1 cellular context compared by ENCODE assay signal in the genomic region with DNA sequence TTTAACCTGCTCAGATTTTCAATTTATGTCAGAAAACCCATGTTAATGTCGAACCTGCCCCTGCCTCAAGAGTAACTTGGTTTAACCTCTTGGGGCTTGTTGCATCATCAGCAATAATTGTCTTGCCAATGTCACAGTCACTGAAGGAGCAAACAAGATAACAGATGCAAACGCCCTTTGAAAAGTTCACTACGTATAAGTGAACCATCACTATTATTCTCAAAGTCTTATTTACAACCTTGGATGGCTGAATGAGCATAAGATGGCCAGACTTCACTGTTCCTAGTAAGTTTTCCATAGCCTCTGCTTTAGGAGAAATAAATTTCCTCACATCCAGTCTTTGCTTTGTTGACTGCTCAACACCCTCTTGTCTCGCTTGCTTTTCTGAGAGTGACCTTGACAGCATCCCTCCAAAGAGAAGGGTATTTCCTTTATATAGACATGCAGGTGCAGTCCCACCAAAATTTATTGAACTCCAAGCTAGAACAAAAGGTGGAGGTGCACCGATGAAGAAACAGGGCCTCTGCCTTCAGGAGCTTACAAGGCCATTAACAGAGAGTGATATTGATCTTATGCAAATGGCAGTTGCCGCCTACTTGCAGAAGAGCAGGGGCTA.
TF ChIP-seq lines count a peak whose summit lies in the region.

No MANE protein-coding gene starts in this region.

TF ChIP-seq in K562, 482 proteins besides CTCF, POLR2A, EP300 and RAD21 (continued from another document and continues in another):
- TF ChIP-seq YY1 (IDR thresholded peaks at IDR 0.05; ENCODE audit: borderline replicate concordance in 1 of 3, control insufficient read depth in 1 of 3, extremely low read depth in 1 of 3, insufficient read depth in 3 of 3, insufficient read length in 1 of 3, insufficient replicate concordance in 2 of 3, low read depth in 1 of 3, low read length in 2 of 3), result peak in 1 of 3 experiments; percentile 61
- 0 out of 2 replicates have a peak, but pooled peaks have one; percentile 11 for TF ChIP-seq SREBF1 (IDR thresholded peaks at IDR 0.05; ENCODE audit: borderline replicate concordance, low read depth, low read length)
- TF ChIP-seq ZNF644 (tag; IDR thresholded peaks at IDR 0.05; ENCODE audit: low read depth), result 0 out of 2 replicates have a peak, but pooled peaks have one; percentile 28
- TF ChIP-seq PREB (CRISPR knock-in tag; IDR thresholded peaks at IDR 0.05), result no peak
- TF ChIP-seq BRCA1 (IDR thresholded peaks at IDR 0.05), result no peak
- no peak for TF ChIP-seq BRCA1 (CRISPR knock-in tag; IDR thresholded peaks at IDR 0.05)
- no peak for TF ChIP-seq ZNF280B (CRISPR knock-in tag; IDR thresholded peaks at IDR 0.05)
- TF ChIP-seq, protein P1, sequence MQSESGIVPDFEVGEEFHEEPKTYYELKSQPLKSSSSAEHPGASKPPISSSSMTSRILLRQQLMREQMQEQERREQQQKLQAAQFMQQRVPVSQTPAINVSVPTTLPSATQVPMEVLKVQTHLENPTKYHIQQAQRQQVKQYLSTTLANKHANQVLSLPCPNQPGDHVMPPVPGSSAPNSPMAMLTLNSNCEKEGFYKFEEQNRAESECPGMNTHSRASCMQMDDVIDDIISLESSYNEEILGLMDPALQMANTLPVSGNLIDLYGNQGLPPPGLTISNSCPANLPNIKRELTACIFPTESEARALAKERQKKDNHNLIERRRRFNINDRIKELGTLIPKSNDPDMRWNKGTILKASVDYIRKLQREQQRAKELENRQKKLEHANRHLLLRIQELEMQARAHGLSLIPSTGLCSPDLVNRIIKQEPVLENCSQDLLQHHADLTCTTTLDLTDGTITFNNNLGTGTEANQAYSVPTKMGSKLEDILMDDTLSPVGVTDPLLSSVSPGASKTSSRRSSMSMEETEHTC (IDR thresholded peaks at IDR 0.05), result no peak
- no peak for TF ChIP-seq PTBP1 (IDR thresholded peaks at IDR 0.05; ENCODE audit: low read depth, low read length)
- no peak for TF ChIP-seq HIVEP1 (CRISPR knock-in tag; IDR thresholded peaks at IDR 0.05)
- TF ChIP-seq, protein P2, sequence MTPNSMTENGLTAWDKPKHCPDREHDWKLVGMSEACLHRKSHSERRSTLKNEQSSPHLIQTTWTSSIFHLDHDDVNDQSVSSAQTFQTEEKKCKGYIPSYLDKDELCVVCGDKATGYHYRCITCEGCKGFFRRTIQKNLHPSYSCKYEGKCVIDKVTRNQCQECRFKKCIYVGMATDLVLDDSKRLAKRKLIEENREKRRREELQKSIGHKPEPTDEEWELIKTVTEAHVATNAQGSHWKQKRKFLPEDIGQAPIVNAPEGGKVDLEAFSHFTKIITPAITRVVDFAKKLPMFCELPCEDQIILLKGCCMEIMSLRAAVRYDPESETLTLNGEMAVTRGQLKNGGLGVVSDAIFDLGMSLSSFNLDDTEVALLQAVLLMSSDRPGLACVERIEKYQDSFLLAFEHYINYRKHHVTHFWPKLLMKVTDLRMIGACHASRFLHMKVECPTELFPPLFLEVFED (CRISPR knock-in tag; conservative IDR thresholded peaks at IDR 0.05), result no peak
- peak; percentile 28; the same call in 1 of the 2 replicates for TF ChIP-seq VEZF1 (CRISPR knock-in tag; IDR thresholded peaks at IDR 0.05)
- no peak for TF ChIP-seq POLR2B (IDR thresholded peaks at IDR 0.05; ENCODE audit: low read depth, partially characterized antibody)
- TF ChIP-seq CREB1 (IDR thresholded peaks at IDR 0.05), result 0 out of 2 replicates have a peak, but pooled peaks have one; percentile 29
- TF ChIP-seq CREB1 (CRISPR knock-in tag; IDR thresholded peaks at IDR 0.05), result no peak
- no peak for TF ChIP-seq POLR3A (IDR thresholded peaks at IDR 0.05; ENCODE audit: borderline replicate concordance, extremely low read depth, insufficient read depth, insufficient read length)
- TF ChIP-seq ATF7 (IDR thresholded peaks at IDR 0.05), result peak; percentile 86
- TF ChIP-seq ZNF354B (CRISPR knock-in tag; IDR thresholded peaks at IDR 0.05), result peak; percentile 26; the same call in 1 of the 2 replicates
- no peak for TF ChIP-seq ZNF280A (IDR thresholded peaks at IDR 0.05; ENCODE audit: low read depth, partially characterized antibody)
- TF ChIP-seq CBX5 (IDR thresholded peaks at IDR 0.05; ENCODE audit: borderline replicate concordance, low read depth), result no peak
- 0 out of 2 replicates have a peak, but pooled peaks have one; percentile 43 for TF ChIP-seq MTA1 (IDR thresholded peaks at IDR 0.05; ENCODE audit: borderline replicate concordance)
- TF ChIP-seq NCOA1 (IDR thresholded peaks at IDR 0.05; ENCODE audit: low read depth), result peak; percentile 79
- no peak for TF ChIP-seq KLF13 (tag; IDR thresholded peaks at IDR 0.05; ENCODE audit: borderline replicate concordance, low read depth)
- no peak; the same call in 1 of the 2 replicates for TF ChIP-seq HDAC2 (IDR thresholded peaks at IDR 0.05)
- TF ChIP-seq SIN3B (IDR thresholded peaks at IDR 0.05; ENCODE audit: low read depth), result no peak
- TF ChIP-seq ZNF23 (CRISPR knock-in tag; IDR thresholded peaks at IDR 0.05), result 0 out of 2 replicates have a peak, but pooled peaks have one; percentile 43
- no peak for TF ChIP-seq PHF20 (IDR thresholded peaks at IDR 0.05; ENCODE audit: partially characterized antibody)
- TF ChIP-seq PHF21A (IDR thresholded peaks at IDR 0.05; ENCODE audit: borderline replicate concordance, low read depth), result no peak
- TF ChIP-seq, protein P3, sequence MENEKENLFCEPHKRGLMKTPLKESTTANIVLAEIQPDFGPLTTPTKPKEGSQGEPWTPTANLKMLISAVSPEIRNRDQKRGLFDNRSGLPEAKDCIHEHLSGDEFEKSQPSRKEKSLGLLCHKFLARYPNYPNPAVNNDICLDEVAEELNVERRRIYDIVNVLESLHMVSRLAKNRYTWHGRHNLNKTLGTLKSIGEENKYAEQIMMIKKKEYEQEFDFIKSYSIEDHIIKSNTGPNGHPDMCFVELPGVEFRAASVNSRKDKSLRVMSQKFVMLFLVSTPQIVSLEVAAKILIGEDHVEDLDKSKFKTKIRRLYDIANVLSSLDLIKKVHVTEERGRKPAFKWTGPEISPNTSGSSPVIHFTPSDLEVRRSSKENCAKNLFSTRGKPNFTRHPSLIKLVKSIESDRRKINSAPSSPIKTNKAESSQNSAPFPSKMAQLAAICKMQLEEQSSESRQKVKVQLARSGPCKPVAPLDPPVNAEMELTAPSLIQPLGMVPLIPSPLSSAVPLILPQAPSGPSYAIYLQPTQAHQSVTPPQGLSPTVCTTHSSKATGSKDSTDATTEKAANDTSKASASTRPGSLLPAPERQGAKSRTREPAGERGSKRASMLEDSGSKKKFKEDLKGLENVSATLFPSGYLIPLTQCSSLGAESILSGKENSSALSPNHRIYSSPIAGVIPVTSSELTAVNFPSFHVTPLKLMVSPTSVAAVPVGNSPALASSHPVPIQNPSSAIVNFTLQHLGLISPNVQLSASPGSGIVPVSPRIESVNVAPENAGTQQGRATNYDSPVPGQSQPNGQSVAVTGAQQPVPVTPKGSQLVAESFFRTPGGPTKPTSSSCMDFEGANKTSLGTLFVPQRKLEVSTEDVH (IDR thresholded peaks at IDR 0.05; ENCODE audit: low read depth, partially characterized antibody), result no peak
- TF ChIP-seq ZNF436 (CRISPR knock-in tag; IDR thresholded peaks at IDR 0.05), result 0 out of 2 replicates have a peak, but pooled peaks have one; percentile 17
- no peak for TF ChIP-seq PURB (CRISPR knock-in tag; IDR thresholded peaks at IDR 0.05; ENCODE audit: low read depth)
- no peak for TF ChIP-seq ZHX1 (conservative IDR thresholded peaks at IDR 0.05; ENCODE audit: low read length)
- no peak for TF ChIP-seq ZNF124 (CRISPR knock-in tag; IDR thresholded peaks at IDR 0.05)
- TF ChIP-seq, protein P4, sequence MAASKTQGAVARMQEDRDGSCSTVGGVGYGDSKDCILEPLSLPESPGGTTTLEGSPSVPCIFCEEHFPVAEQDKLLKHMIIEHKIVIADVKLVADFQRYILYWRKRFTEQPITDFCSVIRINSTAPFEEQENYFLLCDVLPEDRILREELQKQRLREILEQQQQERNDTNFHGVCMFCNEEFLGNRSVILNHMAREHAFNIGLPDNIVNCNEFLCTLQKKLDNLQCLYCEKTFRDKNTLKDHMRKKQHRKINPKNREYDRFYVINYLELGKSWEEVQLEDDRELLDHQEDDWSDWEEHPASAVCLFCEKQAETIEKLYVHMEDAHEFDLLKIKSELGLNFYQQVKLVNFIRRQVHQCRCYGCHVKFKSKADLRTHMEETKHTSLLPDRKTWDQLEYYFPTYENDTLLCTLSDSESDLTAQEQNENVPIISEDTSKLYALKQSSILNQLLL (CRISPR knock-in tag; IDR thresholded peaks at IDR 0.05; ENCODE audit: borderline replicate concordance), result no peak
- TF ChIP-seq TAL1 (IDR thresholded peaks at IDR 0.05), result peak; percentile 52
- TF ChIP-seq ZNF143 (CRISPR knock-in tag; IDR thresholded peaks at IDR 0.05), result no peak
- 0 out of 2 replicates have a peak, but pooled peaks have one; percentile 34 for TF ChIP-seq KLF6 (CRISPR knock-in tag; IDR thresholded peaks at IDR 0.05; ENCODE audit: borderline replicate concordance)
- peak; percentile 87 for TF ChIP-seq FOXJ2 (tag; IDR thresholded peaks at IDR 0.05)
- TF ChIP-seq CSDE1 (IDR thresholded peaks at IDR 0.05), result 0 out of 4 replicates have a peak, but pooled peaks of 1 of the 2 experiments have one; percentile 19
- TF ChIP-seq ZNF217 (CRISPR knock-in tag; IDR thresholded peaks at IDR 0.05), result no peak
- no peak for TF ChIP-seq HNRNPLL (IDR thresholded peaks at IDR 0.05; ENCODE audit: low read depth, low read length, poor library complexity, severe bottlenecking)
